ENCODE assay signal across 24 cellular contexts in the genomic region with DNA sequence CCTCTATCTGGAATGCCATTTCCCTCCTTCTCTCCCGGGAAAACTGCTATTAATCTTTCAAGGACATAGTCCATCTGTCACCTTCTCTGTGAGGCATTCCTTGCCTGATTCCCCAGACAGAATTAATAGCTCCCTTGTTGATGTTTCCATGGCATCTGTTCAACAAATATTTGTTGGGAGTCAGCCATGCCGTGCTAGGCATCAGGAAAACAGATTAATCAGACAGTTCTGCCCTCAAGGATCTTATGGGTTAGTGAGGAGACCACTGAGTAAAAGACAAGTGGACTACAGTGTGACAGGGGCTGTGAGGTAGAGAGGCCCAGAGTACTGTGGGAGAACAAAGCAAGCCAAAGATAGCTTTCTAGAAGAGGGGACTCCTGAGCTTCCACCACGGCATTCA. TPM values are rescaled to one million over a fixed set of nuclear protein-coding genes. Genes with fewer than 3 reads are reported as not detected.
A peak's percentile ranks its signal among the peaks of the same experiment; 100 is the strongest.
DNase-seq lines count a peak whose midpoint lies in the region; ATAC-seq and TF ChIP-seq lines count a peak whose summit lies in the region.
"Had no signal": no experiment of that assay in that cellular context is flagged by ENCODE, and none has a peak within 500 bp of the region (broad histone marks: within the 10 kb centered on the region; RNA-seq: fewer than 3 reads in every experiment).

No MANE protein-coding gene starts in this region.

- DNase-seq in NCI-H1417 (lab: John Stamatoyannopoulos, UW) = peak in 2 of 3 experiments; percentile 12 to 66
- no peak for DNase-seq in NCI-H1417 treated with DMSO at 0.1 percent for 48 hours (lab: John Stamatoyannopoulos, UW)
- DNase-seq in NCI-H2171 (lab: John Stamatoyannopoulos, UW) = peak; percentile 95
- DNase-seq in ecto neural progenitor cell (ENCODE audit: low spot score) = peak; percentile 12
- peak; percentile 26 for DNase-seq in renal cortical epithelial cell (ENCODE audit: low read depth)
- no peak for DNase-seq in left lobe of liver (ENCODE audit: low spot score)
- DNase-seq: 8988T; activated CD4-positive, alpha-beta memory T cell treated with anti-CD3 and anti-CD28 coated beads for 36 hours; activated naive CD4-positive, alpha-beta T cell; activated T-cell treated with anti-CD3 and anti-CD28 coated beads for 4 hours; DMS79; MM.1S; NCI-H187 treated with DMSO at 0.1 percent for 48 hours; NCI-H510A treated with DMSO at 0.1 percent for 48 hours; occipital lobe; OCI-M1; right lobe of liver; SJCRH30; stimulated activated naive CD4-positive, alpha-beta T cell treated with Interleukin-2 at 50 U/mL for 16 hours; T-helper 17 cell; trophoblast cell had no signal

- TF ChIP-seq EP300 in gastroesophageal sphincter (IDR thresholded peaks at IDR 0.05) = no peak

- no peaks in the 10 kb centered on the region for H3K36me3 ChIP-seq in gastroesophageal sphincter
- H3K36me3 ChIP-seq: right lobe of liver, SJCRH30 had no signal

- H3K4me1 ChIP-seq in gastroesophageal sphincter = no peaks in the 10 kb centered on the region
- H3K4me1 ChIP-seq: right lobe of liver, SJCRH30 had no signal

- ATAC-seq in gastroesophageal sphincter (no peak), GM19452 (IDR thresholded peaks at IDR 0.05; ENCODE audit: unreplicated experiment) (no peak), left lobe of liver (no peak)
- ATAC-seq: esophagus mucosa, T-helper 17 cell had no signal

- no peak overlapping the region for H3K27ac ChIP-seq in gastroesophageal sphincter
- H3K27ac ChIP-seq: right lobe of liver, SJCRH30 had no signal

- no peak for TF ChIP-seq CTCF in gastroesophageal sphincter (IDR thresholded peaks at IDR 0.05)

- no peaks in the 10 kb centered on the region for H3K27me3 ChIP-seq in gastroesophageal sphincter
- H3K27me3 ChIP-seq: right lobe of liver, SJCRH30 had no signal

- no peak for TF ChIP-seq POLR2A in gastroesophageal sphincter (IDR thresholded peaks at IDR 0.05)

- WGBS in gastroesophageal sphincter (ENCODE audit: low coverage in 1 of 2), 2 donors = 35 to 45% methylated on average over 2 of the region's 3 CpGs

- H3K4me3 ChIP-seq in gastroesophageal sphincter = no peak overlapping the region
- H3K4me3 ChIP-seq: right lobe of liver, SJCRH30 had no signal

- no peaks in the 10 kb centered on the region for H3K9me3 ChIP-seq in gastroesophageal sphincter
- H3K9me3 ChIP-seq: right lobe of liver, SJCRH30 had no signal

RNA-seq across cellular contexts. Expression of a gene that starts 11.4 kb away (rescaled TPM):
- total RNA-seq in renal cortical epithelial cell (32.6 and 40.6 TPM in 2 replicates), gastroesophageal sphincter (10 to 100 TPM; 30.2 to 49.4 (median 32.7) TPM), left lobe of liver (15.3 TPM)

RNA-seq across cellular contexts. Expression of a gene that starts 29.3 kb away (rescaled TPM):
- 33.2 and 34.7 TPM in 2 replicates for total RNA-seq in renal cortical epithelial cell
- 100 to 1,000 TPM in 1 of 4 donors, 10 to 100 TPM in 3; 58.8 to 103 (median 84.4) TPM for total RNA-seq in gastroesophageal sphincter
- total RNA-seq in left lobe of liver = 27.7 TPM

RNA-seq across cellular contexts. Expression of a gene that starts 53.1 kb away (rescaled TPM):
- total RNA-seq in renal cortical epithelial cell = 14.1 and 23.3 TPM in 2 replicates
- total RNA-seq in gastroesophageal sphincter = 10 to 100 TPM; 15.3 to 19.9 (median 17.2) TPM
- total RNA-seq in left lobe of liver = 96.0 TPM

Comparison
In these comparisons a context has a peak if more than half of its experiments do, and no peak if none do; other contexts are left out.
1. DNase-seq: peak in NCI-H1417 (2 of 3), NCI-H2171 (single experiment), ecto neural progenitor cell (single experiment) and renal cortical epithelial cell (single experiment); none in NCI-H1417 treated with DMSO at 0.1 percent for 48 hours (single experiment) and left lobe of liver (single experiment).